ENCODE assay signal across 15 cellular contexts in the genomic region with DNA sequence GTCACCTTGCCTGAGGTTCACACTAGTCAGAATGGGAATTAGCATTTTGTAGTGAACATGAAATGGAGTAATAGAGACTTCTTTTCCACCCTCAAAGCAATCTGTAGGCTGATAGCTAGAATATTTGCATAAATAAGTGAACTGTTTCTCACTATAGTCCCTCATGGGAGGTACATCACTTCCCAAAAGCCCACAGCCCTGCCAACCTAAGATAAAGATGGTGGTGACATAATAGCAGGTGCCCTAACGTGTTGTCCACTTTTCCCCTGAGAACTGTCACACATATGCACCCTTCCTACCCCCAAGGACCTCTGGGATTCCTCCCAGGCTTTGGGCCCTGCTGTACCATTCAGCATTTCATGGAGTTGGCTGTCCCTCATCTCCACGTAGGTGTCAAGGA.
"Had no signal": no experiment of that assay in that cellular context is flagged by ENCODE, and none has a peak within 500 bp of the region (broad histone marks: within the 10 kb centered on the region; RNA-seq: fewer than 3 reads in every experiment).

No MANE protein-coding gene starts in this region.

- H3K9ac ChIP-seq: parathyroid adenoma had no signal

- H3K27ac ChIP-seq: cardiac muscle cell, dorsolateral prefrontal cortex, gastroesophageal sphincter, neutrophil, parathyroid adenoma, sigmoid colon, spleen, thoracic aorta had no signal

- H3K27ac Mint-ChIP-seq: activated T-helper 2 cell treated with anti-CD3 and anti-CD28 coated beads, Interferon-gamma antibody, Interleukin-2, Interleukin-4, amounts not matched to agents 10 μg/mL and 5 μg/mL and 100 μg/mL, durations not matched to agents 14 hours and 24 hours and 36 hours had no signal

- DNase-seq: activated CD4-positive, CD25-positive, alpha-beta regulatory T cell treated with anti-CD3 and anti-CD28 coated beads, Interleukin-2, amount 50 U/mL, for 72 hours; activated naive CD4-positive, alpha-beta T cell treated with anti-CD3 and anti-CD28 coated beads, Interleukin-2, amount 50 U/mL, for 16 hours; dorsolateral prefrontal cortex; islet precursor cell; midbrain; sigmoid colon; spleen; T-helper 9 cell had no signal

- H3K79me2 ChIP-seq: parathyroid adenoma had no signal

- H3K27me3 ChIP-seq: cardiac muscle cell, dorsolateral prefrontal cortex, gastroesophageal sphincter, neutrophil, sigmoid colon, spleen had no signal

- H3K9me3 ChIP-seq: gastroesophageal sphincter, neutrophil, sigmoid colon, spleen, thoracic aorta had no signal

- H3K4me3 ChIP-seq: cardiac muscle cell, dorsolateral prefrontal cortex, gastroesophageal sphincter, sigmoid colon, spleen, thoracic aorta had no signal

- H3K36me3 ChIP-seq: cardiac muscle cell, thoracic aorta had no signal

- H3K9me3 Mint-ChIP-seq: activated T-helper 2 cell treated with anti-CD3 and anti-CD28 coated beads, Interferon-gamma antibody, Interleukin-2, Interleukin-4, amounts not matched to agents 10 μg/mL and 5 μg/mL and 100 μg/mL, durations not matched to agents 14 hours and 24 hours and 36 hours had no signal

- ATAC-seq: gastroesophageal sphincter, left lobe of liver had no signal
